10 cellular contexts compared by ENCODE assay signal in genomic region chr16:1338119-1338730, GRCh38. TPM values are rescaled to one million over a fixed set of nuclear protein-coding genes. Genes with fewer than 3 reads are reported as not detected.
DNase-seq lines count a peak whose midpoint lies in the region; ATAC-seq and TF ChIP-seq lines count a peak whose summit lies in the region.
"Had no signal": no experiment of that assay in that cellular context is flagged by ENCODE, and none has a peak within 500 bp of the region (broad histone marks: within the 10 kb centered on the region; RNA-seq: fewer than 3 reads in every experiment).

No MANE protein-coding gene starts in this region.

- in situ Hi-C loops in KBM-7 (cut with MboI; ENCODE audit: low pct_unique_long_range_greater_than_20kb, low sequenced_read_pairs) = no loop called here

- H3K36me3 ChIP-seq in BLaER1 = no peaks in the 10 kb centered on the region
- H3K36me3 ChIP-seq in SJCRH30 = no peaks in the 10 kb centered on the region

- H3K4me2 ChIP-seq in BLaER1 = peak overlapping the region; percentile 43

- no peak overlapping the region for H3K4me3 ChIP-seq in BLaER1
- H3K4me3 ChIP-seq in GM12875 (ENCODE audit: low read depth, low read length) = no peak overlapping the region
- H3K4me3 ChIP-seq in SJCRH30 = no peak overlapping the region

- H3K27me3 ChIP-seq in BLaER1 (peaks cover 55% of the 10 kb centered on the region), SJCRH30 (peaks cover 21% of the 10 kb centered on the region)

- no peaks in the 10 kb centered on the region for H3K9me3 ChIP-seq in BLaER1
- H3K9me3 ChIP-seq in SJCRH30 (replicated peaks) = no peaks in the 10 kb centered on the region

- DNase-seq in UCSD-AML1 (lab: John Stamatoyannopoulos, UW; ENCODE audit: unreplicated experiment) (peak; percentile 34), left lobe of liver (ENCODE audit: low spot score) (no peak), sciatic nerve (ENCODE audit: low spot score) (no peak), SJCRH30 (no peak), KBM-7 (no peak)
- DNase-seq: natural killer cell had no signal

- peak; percentile 71 for TF ChIP-seq CTCF in GM12875 (IDR thresholded peaks at IDR 0.05; ENCODE audit: borderline replicate concordance, insufficient read depth, low read depth, low read length)

- ATAC-seq in left lobe of liver (peak; percentile 17), sciatic nerve (no peak), HG03039 (IDR thresholded peaks at IDR 0.05; ENCODE audit: unreplicated experiment) (no peak)
- ATAC-seq: natural killer cell; stimulated activated effector memory CD8-positive, alpha-beta T cell treated with anti-CD3 and anti-CD28 coated beads, Interleukin-12 subunit alpha, Interleukin-12 subunit beta, amount 100 ng/mL, for 72 hours had no signal

- H3K27ac ChIP-seq in BLaER1 = no peak overlapping the region
- H3K27ac ChIP-seq in SJCRH30 = no peak overlapping the region

- H3K9ac ChIP-seq in BLaER1 = no peak overlapping the region

- peaks cover 45% of the 10 kb centered on the region for H4K20me1 ChIP-seq in BLaER1

- H3K4me1 ChIP-seq in BLaER1 (peaks cover 75% of the 10 kb centered on the region), SJCRH30 (peaks cover 7% of the 10 kb centered on the region)

- intact Hi-C loops in sciatic nerve (cut with DNase I) = no loop called here

RNA-seq across cellular contexts. Expression of gene BAIAP3, which starts 4.8 kb away (rescaled TPM):
- total RNA-seq in left lobe of liver (8.1 TPM), sciatic nerve (3.9 TPM)
- 0.13 and 0.34 TPM in 2 replicates for total RNA-seq in SJCRH30 (2014; rRNA removed; shearing (Covaris generic))

RNA-seq across cellular contexts. Expression of gene TSR3, which starts 13.5 kb away (rescaled TPM):
- total RNA-seq in left lobe of liver = 32.5 TPM
- total RNA-seq in sciatic nerve = 35.8 TPM
- total RNA-seq in SJCRH30 (2014; rRNA removed; shearing (Covaris generic)) = 48.3 and 50.5 TPM in 2 replicates

RNA-seq across cellular contexts. Expression of gene GNPTG, which starts 13.5 kb away (rescaled TPM):
- 58.3 TPM for total RNA-seq in left lobe of liver
- total RNA-seq in sciatic nerve = 82.2 TPM
- total RNA-seq in SJCRH30 (2014; rRNA removed; shearing (Covaris generic)) = 15.5 and 16.0 TPM in 2 replicates

RNA-seq across cellular contexts. Expression of gene UBE2I, which starts 28.8 kb away (rescaled TPM):
- total RNA-seq in left lobe of liver = 28.0 TPM
- total RNA-seq in sciatic nerve = 95.7 TPM
- 163 and 181 TPM in 2 replicates for total RNA-seq in SJCRH30 (2014; rRNA removed; shearing (Covaris generic))
